ENCODE assay signal across 2 cellular contexts in the genomic region with DNA sequence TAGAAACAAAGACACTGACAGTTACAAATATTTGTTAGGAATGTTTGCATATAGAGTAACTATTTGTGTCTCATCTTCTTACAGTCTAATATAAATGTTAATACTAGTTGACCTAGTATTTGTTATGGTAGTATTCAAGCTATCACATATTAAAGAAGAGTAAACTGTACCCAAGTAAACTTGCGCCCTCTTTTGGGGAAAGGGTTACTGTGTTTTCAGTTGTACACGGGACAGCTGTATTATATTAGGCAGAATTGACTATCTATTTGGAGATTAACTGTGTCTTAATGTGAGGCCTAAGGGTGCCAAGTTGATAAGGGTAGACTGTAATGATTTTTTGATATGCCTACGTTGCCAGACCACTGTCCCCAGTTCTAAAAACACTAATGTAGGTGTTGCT.
TF ChIP-seq lines count a peak whose summit lies in the region.

No MANE protein-coding gene starts in this region.

TF ChIP-seq in SK-N-SH treated with all-trans-retinoic acid at 6 μM for 48 hours, 23 proteins besides CTCF, POLR2A, EP300 and RAD21 (continued from another document):
- no peak for TF ChIP-seq POU6F1 (CRISPR knock-in tag; IDR thresholded peaks at IDR 0.05; ENCODE audit: borderline replicate concordance, low read depth)
- no peak for TF ChIP-seq ZNF70 (CRISPR knock-in tag; IDR thresholded peaks at IDR 0.05)
- TF ChIP-seq TOX (CRISPR knock-in tag; IDR thresholded peaks at IDR 0.05; ENCODE audit: borderline replicate concordance): no peak
- TF ChIP-seq ZNF8 (CRISPR knock-in tag; IDR thresholded peaks at IDR 0.05): no peak
- no peak for TF ChIP-seq ESRRG (CRISPR knock-in tag; IDR thresholded peaks at IDR 0.05)
- TF ChIP-seq ZFP30 (CRISPR knock-in tag; IDR thresholded peaks at IDR 0.05): no peak
- TF ChIP-seq, protein P1, sequence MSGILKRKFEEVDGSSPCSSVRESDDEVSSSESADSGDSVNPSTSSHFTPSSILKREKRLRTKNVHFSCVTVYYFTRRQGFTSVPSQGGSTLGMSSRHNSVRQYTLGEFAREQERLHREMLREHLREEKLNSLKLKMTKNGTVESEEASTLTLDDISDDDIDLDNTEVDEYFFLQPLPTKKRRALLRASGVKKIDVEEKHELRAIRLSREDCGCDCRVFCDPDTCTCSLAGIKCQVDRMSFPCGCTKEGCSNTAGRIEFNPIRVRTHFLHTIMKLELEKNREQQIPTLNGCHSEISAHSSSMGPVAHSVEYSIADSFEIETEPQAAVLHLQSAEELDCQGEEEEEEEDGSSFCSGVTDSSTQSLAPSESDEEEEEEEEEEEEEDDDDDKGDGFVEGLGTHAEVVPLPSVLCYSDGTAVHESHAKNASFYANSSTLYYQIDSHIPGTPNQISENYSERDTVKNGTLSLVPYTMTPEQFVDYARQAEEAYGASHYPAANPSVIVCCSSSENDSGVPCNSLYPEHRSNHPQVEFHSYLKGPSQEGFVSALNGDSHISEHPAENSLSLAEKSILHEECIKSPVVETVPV (CRISPR knock-in tag; IDR thresholded peaks at IDR 0.05): no peak
- no peak for TF ChIP-seq ZFP3 (CRISPR knock-in tag; IDR thresholded peaks at IDR 0.05)
- TF ChIP-seq, protein P2, sequence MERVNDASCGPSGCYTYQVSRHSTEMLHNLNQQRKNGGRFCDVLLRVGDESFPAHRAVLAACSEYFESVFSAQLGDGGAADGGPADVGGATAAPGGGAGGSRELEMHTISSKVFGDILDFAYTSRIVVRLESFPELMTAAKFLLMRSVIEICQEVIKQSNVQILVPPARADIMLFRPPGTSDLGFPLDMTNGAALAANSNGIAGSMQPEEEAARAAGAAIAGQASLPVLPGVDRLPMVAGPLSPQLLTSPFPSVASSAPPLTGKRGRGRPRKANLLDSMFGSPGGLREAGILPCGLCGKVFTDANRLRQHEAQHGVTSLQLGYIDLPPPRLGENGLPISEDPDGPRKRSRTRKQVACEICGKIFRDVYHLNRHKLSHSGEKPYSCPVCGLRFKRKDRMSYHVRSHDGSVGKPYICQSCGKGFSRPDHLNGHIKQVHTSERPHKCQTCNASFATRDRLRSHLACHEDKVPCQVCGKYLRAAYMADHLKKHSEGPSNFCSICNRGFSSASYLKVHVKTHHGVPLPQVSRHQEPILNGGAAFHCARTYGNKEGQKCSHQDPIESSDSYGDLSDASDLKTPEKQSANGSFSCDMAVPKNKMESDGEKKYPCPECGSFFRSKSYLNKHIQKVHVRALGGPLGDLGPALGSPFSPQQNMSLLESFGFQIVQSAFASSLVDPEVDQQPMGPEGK (CRISPR knock-in tag; IDR thresholded peaks at IDR 0.05; ENCODE audit: borderline replicate concordance): no peak
- TF ChIP-seq TCF4 (CRISPR knock-in tag; IDR thresholded peaks at IDR 0.05; ENCODE audit: borderline replicate concordance): no peak
- no peak for TF ChIP-seq ARNTL (CRISPR knock-in tag; IDR thresholded peaks at IDR 0.05; ENCODE audit: borderline replicate concordance, low read depth)
- TF ChIP-seq ZC3H10 (CRISPR knock-in tag; IDR thresholded peaks at IDR 0.05): no peak
- TF ChIP-seq PPARA (CRISPR knock-in tag; IDR thresholded peaks at IDR 0.05; ENCODE audit: borderline replicate concordance): no peak

TF ChIP-seq in HepG2, 621 proteins besides CTCF, POLR2A, EP300 and RAD21 (continued from another document):
- TF ChIP-seq HES4 (CRISPR knock-in tag; IDR thresholded peaks at IDR 0.05; ENCODE audit: borderline replicate concordance) (no peak), NFKBIZ (CRISPR knock-in tag; IDR thresholded peaks at IDR 0.05) (no peak), ZNF530 (CRISPR knock-in tag; IDR thresholded peaks at IDR 0.05; ENCODE audit: low read depth) (no peak), KDM4B (CRISPR knock-in tag; IDR thresholded peaks at IDR 0.05) (no peak), HOXD1 (CRISPR knock-in tag; IDR thresholded peaks at IDR 0.05) (no peak)
- TF ChIP-seq, protein P3, sequence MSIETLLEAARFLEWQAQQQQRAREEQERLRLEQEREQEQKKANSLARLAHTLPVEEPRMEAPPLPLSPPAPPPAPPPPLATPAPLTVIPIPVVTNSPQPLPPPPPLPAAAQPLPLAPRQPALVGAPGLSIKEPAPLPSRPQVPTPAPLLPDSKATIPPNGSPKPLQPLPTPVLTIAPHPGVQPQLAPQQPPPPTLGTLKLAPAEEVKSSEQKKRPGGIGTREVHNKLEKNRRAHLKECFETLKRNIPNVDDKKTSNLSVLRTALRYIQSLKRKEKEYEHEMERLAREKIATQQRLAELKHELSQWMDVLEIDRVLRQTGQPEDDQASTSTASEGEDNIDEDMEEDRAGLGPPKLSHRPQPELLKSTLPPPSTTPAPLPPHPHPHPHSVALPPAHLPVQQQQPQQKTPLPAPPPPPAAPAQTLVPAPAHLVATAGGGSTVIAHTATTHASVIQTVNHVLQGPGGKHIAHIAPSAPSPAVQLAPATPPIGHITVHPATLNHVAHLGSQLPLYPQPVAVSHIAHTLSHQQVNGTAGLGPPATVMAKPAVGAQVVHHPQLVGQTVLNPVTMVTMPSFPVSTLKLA (IDR thresholded peaks at IDR 0.05): no peak
- TF ChIP-seq, protein P4, sequence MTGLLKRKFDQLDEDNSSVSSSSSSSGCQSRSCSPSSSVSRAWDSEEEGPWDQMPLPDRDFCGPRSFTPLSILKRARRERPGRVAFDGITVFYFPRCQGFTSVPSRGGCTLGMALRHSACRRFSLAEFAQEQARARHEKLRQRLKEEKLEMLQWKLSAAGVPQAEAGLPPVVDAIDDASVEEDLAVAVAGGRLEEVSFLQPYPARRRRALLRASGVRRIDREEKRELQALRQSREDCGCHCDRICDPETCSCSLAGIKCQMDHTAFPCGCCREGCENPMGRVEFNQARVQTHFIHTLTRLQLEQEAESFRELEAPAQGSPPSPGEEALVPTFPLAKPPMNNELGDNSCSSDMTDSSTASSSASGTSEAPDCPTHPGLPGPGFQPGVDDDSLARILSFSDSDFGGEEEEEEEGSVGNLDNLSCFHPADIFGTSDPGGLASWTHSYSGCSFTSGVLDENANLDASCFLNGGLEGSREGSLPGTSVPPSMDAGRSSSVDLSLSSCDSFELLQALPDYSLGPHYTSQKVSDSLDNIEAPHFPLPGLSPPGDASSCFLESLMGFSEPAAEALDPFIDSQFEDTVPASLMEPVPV (CRISPR knock-in tag; IDR thresholded peaks at IDR 0.05): no peak
